Comparison of ENCODE assay signal across 9 cellular contexts in the genomic region with DNA sequence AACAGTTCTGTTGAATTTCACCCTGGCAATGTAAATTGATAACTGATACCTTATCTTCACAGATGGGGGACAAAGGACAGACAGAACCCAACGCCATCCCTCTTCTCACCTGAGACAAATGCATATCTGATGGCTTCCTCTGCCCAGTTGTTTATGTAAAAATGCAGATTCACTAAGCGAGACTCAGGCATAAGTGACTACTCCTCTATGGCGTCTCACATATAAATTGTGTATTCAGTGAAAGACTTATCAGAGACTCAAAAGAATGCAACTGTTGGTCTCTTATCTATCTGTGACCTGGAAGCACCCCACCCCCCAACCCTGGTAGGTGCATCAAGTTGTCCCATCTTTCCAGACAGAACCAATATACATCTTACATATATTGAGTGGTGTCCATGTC. TPM values are rescaled to one million over a fixed set of nuclear protein-coding genes. Genes with fewer than 3 reads are reported as not detected.
"Had no signal": no experiment of that assay in that cellular context is flagged by ENCODE, and none has a peak within 500 bp of the region (broad histone marks: within the 10 kb centered on the region; RNA-seq: fewer than 3 reads in every experiment).

No MANE protein-coding gene starts in this region.

- H3K27ac Mint-ChIP-seq: GM23338, H9 had no signal

- H3K9me3 Mint-ChIP-seq: GM23338, H9 had no signal

- ATAC-seq: GM23338, K562 had no signal

- DNase-seq: H9, HCEC 1CT, IMR-90, KG1 had no signal

- H3K27ac ChIP-seq: HL-60 had no signal

- H3K4me3 ChIP-seq: GM23338, K562 had no signal

- H3K4me3 Mint-ChIP-seq: GM23338, H9 had no signal

- H3K4me1 Mint-ChIP-seq: GM23338, H9 had no signal

RNA-seq across cellular contexts. Expression of gene PTGIR, which starts 37.0 kb away (rescaled TPM):
- total RNA-seq: GM23338, H1, H9 had no signal
- polyA plus RNA-seq: GM23338 had no signal

RNA-seq across cellular contexts. Expression of gene GNG8, which starts 48.1 kb away (rescaled TPM):
- total RNA-seq: GM23338, H1, H9, HT1080, IMR-90, K562 had no signal
- polyA plus RNA-seq: H1, IMR-90 had no signal
